Comparison of ENCODE assay signal across 17 cellular contexts in the genomic region with DNA sequence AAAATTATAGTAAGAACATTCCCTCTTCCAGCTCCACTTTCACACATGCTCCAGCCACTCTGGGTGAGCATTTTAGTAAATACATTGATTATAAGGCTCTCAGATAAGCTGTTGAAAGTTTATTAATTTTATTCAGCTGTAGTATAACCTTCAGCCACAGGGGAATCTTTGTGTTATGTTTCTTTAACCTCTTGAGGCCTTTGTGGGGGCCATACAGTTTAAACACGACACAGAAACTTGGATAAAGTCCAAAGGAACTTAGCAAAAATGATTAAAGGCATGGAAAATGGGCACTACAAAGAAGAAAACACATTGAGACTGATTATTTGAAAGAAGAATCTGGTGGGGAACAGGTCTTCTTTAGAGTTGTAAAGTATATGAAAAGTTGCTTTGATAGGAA.
A peak's percentile ranks its signal among the peaks of the same experiment; 100 is the strongest.
DNase-seq lines count a peak whose midpoint lies in the region; ATAC-seq and TF ChIP-seq lines count a peak whose summit lies in the region.
"Had no signal": no experiment of that assay in that cellular context is flagged by ENCODE, and none has a peak within 500 bp of the region (broad histone marks: within the 10 kb centered on the region; RNA-seq: fewer than 3 reads in every experiment).

No MANE protein-coding gene starts in this region.

- TF ChIP-seq CTCF in BE2C (IDR thresholded peaks at IDR 0.05; ENCODE audit: low read depth, low read length): 0 out of 2 replicates have a peak, but pooled peaks have one; percentile 5
- no peak for TF ChIP-seq CTCF in Panc1 (IDR thresholded peaks at IDR 0.05)
- TF ChIP-seq CTCF in endodermal cell (conservative IDR thresholded peaks at IDR 0.05): peak; percentile 12
- TF ChIP-seq CTCF in smooth muscle cell (IDR thresholded peaks at IDR 0.05; ENCODE audit: borderline replicate concordance, insufficient read depth, poor library complexity, severe bottlenecking): no peak
- no peak for TF ChIP-seq CTCF in uterus (IDR thresholded peaks at IDR 0.05)

- no peaks in the 10 kb centered on the region for H3K27me3 Mint-ChIP-seq in endodermal cell (ENCODE audit: insufficient read depth)
- H3K27me3 Mint-ChIP-seq: CD8-positive, alpha-beta memory T cell had no signal

- no peak for ATAC-seq in Panc1
- no peak for ATAC-seq in HG02610 (IDR thresholded peaks at IDR 0.05; ENCODE audit: unreplicated experiment)
- ATAC-seq: HCT116 had no signal

- in situ Hi-C loops in Panc1 (cut with HindIII; ENCODE audit: low pct_unique_long_range_greater_than_20kb, low sequenced_read_pairs): no loop called here

- BruUV-seq in Panc1 (replicated peaks; lab: Mats Ljungman, UMichigan): no TSS peak

- CTCF ChIA-PET in Panc1 (lab: Charles Lee): interaction anchor here (1.1 kb wide), 1 partner anchor 89 kb away, joined by 3 read pairs; no protein-coding TSS in a partner anchor

- H2AFZ ChIP-seq in smooth muscle cell (ENCODE audit: low read depth): no peak overlapping the region

- no peak overlapping the region for H3K4me3 ChIP-seq in BE2C (ENCODE audit: low read depth, low read length)
- H3K4me3 ChIP-seq in Panc1 (ENCODE audit: low read depth in 2 of 2, low read length in 2 of 2): no peak overlapping the region
- H3K4me3 ChIP-seq in endodermal cell (ENCODE audit: low read length): no peak overlapping the region
- H3K4me3 ChIP-seq in smooth muscle cell: no peak overlapping the region
- H3K4me3 ChIP-seq in uterus: no peak overlapping the region
- H3K4me3 ChIP-seq: SJCRH30 had no signal

- H3K4me1 ChIP-seq in BE2C (peaks cover 8% of the 10 kb centered on the region), Panc1 (ENCODE audit: control insufficient read depth, insufficient read depth, low read length) (peaks cover 9% of the 10 kb centered on the region), endodermal cell (ENCODE audit: control insufficient read depth, insufficient read depth, low read length) (no peaks in the 10 kb centered on the region), smooth muscle cell (ENCODE audit: low read depth) (peaks cover 19% of the 10 kb centered on the region), uterus (peaks cover 11 to 16% of the 10 kb centered on the region in 2 donors)

- no peak for TF ChIP-seq POLR2A in uterus (IDR thresholded peaks at IDR 0.05)

- POLR2A ChIA-PET in Panc1 (lab: Charles Lee): no interaction called here

- H3K9ac ChIP-seq in endodermal cell (ENCODE audit: extremely low read depth, low read length, poor library complexity, severe bottlenecking) (no peak overlapping the region), smooth muscle cell (ENCODE audit: low read depth) (no peak overlapping the region)

- no peaks in the 10 kb centered on the region for H3K4me1 Mint-ChIP-seq in endodermal cell

- no peaks in the 10 kb centered on the region; the same call in 1 of the 2 replicates for H3K9me3 ChIP-seq in BE2C
- H3K9me3 ChIP-seq in Panc1 (ENCODE audit: control insufficient read depth, insufficient read depth, low read depth, low read length): no peaks in the 10 kb centered on the region
- no peaks in the 10 kb centered on the region for H3K9me3 ChIP-seq in endodermal cell (ENCODE audit: control insufficient read depth, low read length)
- no peaks in the 10 kb centered on the region for H3K9me3 ChIP-seq in smooth muscle cell (replicated peaks; ENCODE audit: low read depth)
- no peaks in the 10 kb centered on the region for H3K9me3 ChIP-seq in uterus

- H3F3A ChIP-seq in smooth muscle cell (ENCODE audit: low read depth): peaks cover 26% of the 10 kb centered on the region

- 73 to 93% methylated on average over 1 of the region's 1 CpG for WGBS in endodermal cell (ENCODE audit: insufficient coverage in 1 of 2, insufficient read length in 1 of 2), 2 experiments
- 21% methylated on average over 1 of the region's 1 CpG for WGBS in smooth muscle cell (ENCODE audit: low lambda C conversion rate)

- no peaks in the 10 kb centered on the region for H3K9me3 Mint-ChIP-seq in endodermal cell
- H3K9me3 Mint-ChIP-seq: CD8-positive, alpha-beta memory T cell had no signal

- no peaks in the 10 kb centered on the region for H3K27me3 ChIP-seq in BE2C
- H3K27me3 ChIP-seq in Panc1 (ENCODE audit: control insufficient read depth, insufficient read depth, low read length): no peaks in the 10 kb centered on the region
- no peaks in the 10 kb centered on the region for H3K27me3 ChIP-seq in endodermal cell (ENCODE audit: control insufficient read depth, insufficient read depth, low read length, poor library complexity, severe bottlenecking)
- no peaks in the 10 kb centered on the region for H3K27me3 ChIP-seq in smooth muscle cell (ENCODE audit: low read depth)
- H3K27me3 ChIP-seq in uterus: no peaks in the 10 kb centered on the region
- H3K27me3 ChIP-seq: SJCRH30 had no signal

- H3K36me3 Mint-ChIP-seq in endodermal cell (ENCODE audit: low read depth): peaks cover 52% of the 10 kb centered on the region

- no peaks in the 10 kb centered on the region for H3K79me2 ChIP-seq in smooth muscle cell (ENCODE audit: low read depth)

- intact Hi-C loops in Panc1 (cut with micrococcal nuclease; ENCODE audit: unreplicated experiment): no loop called here
- intact Hi-C loops in uterus (cut with DNase I; ENCODE audit: low total_unique reads): no loop called here

- no peak overlapping the region for H3K27ac Mint-ChIP-seq in endodermal cell
- H3K27ac Mint-ChIP-seq: CD8-positive, alpha-beta memory T cell had no signal

- H4K20me1 ChIP-seq in smooth muscle cell (ENCODE audit: low read depth): no peaks in the 10 kb centered on the region

- no peak overlapping the region for H3K4me3 Mint-ChIP-seq in endodermal cell
- H3K4me3 Mint-ChIP-seq: CD8-positive, alpha-beta memory T cell had no signal

- H3K27ac ChIP-seq in Panc1 (ENCODE audit: low read length): 0 out of 2 replicates have a peak overlapping the region, but pooled peaks have one; percentile 39
- no peak overlapping the region for H3K27ac ChIP-seq in endodermal cell (ENCODE audit: low read depth, low read length)
- peak overlapping the region; percentile 36 for H3K27ac ChIP-seq in smooth muscle cell (ENCODE audit: low read depth)
- H3K27ac ChIP-seq in uterus: no peak overlapping the region
- H3K27ac ChIP-seq: SJCRH30 had no signal

- peak overlapping the region; percentile 8 for H3K4me2 ChIP-seq in smooth muscle cell

- DNase-seq in BE2C: no peak
- DNase-seq in Panc1 (ENCODE audit: low read depth, low spot score): no peak
- peak; percentile 2 for DNase-seq in endodermal cell
- DNase-seq in smooth muscle cell (lab: John Stamatoyannopoulos, UW; ENCODE audit: unreplicated experiment): no peak
- no peak for DNase-seq in uterus
- no peak for DNase-seq in cerebellar cortex (ENCODE audit: low spot score)
- DNase-seq: C1 segment of cervical spinal cord; CD8-positive, alpha-beta memory T cell; DMS53; GOT3; KG1; NCI-H1417 treated with DMSO at 0.1 percent for 48 hours; NCI-H1930; NCI-H526; SJCRH30 had no signal

- H3K36me3 ChIP-seq in BE2C (peaks cover 40% of the 10 kb centered on the region), Panc1 (ENCODE audit: control insufficient read depth, insufficient read depth, low read length) (no peaks in the 10 kb centered on the region), endodermal cell (ENCODE audit: control insufficient read depth, insufficient read depth, low read length) (peaks cover 49% of the 10 kb centered on the region), smooth muscle cell (ENCODE audit: low read depth) (no peaks in the 10 kb centered on the region), uterus (no peaks in the 10 kb centered on the region)

Comparison
In these comparisons a context has a peak if more than half of its experiments do, and no peak if none do; other contexts are left out.
1. CTCF ChIP-seq: peak in BE2C (single experiment) and endodermal cell (single experiment); none in Panc1 (single experiment), smooth muscle cell (single experiment) and uterus (0 of 4).
2. H3K27ac ChIP-seq: peak in Panc1 (single experiment) and smooth muscle cell (single experiment); none in endodermal cell (single experiment) and uterus (0 of 2).